In genomic region chr20:50172347-50173013, GRCh38 we compare ENCODE assay signal across 1 cellular context.
TF ChIP-seq lines count a peak whose summit lies in the region.

No MANE protein-coding gene starts in this region.

TF ChIP-seq in HepG2, 621 proteins besides CTCF, POLR2A, EP300 and RAD21 (continued from another document and continues in another):
- peak; percentile 93 for TF ChIP-seq ZNF556 (CRISPR knock-in tag; IDR thresholded peaks at IDR 0.05; ENCODE audit: borderline replicate concordance)
- 0 out of 2 replicates have a peak, but pooled peaks have one; percentile 38 for TF ChIP-seq ZNF570 (CRISPR knock-in tag; IDR thresholded peaks at IDR 0.05; ENCODE audit: borderline replicate concordance)
- peak; percentile 81 for TF ChIP-seq ZNF609 (CRISPR knock-in tag; IDR thresholded peaks at IDR 0.05; ENCODE audit: borderline replicate concordance)
- TF ChIP-seq PRDM10 (CRISPR knock-in tag; IDR thresholded peaks at IDR 0.05; ENCODE audit: low read depth): peak; percentile 77; the same call in 1 of the 2 replicates
- TF ChIP-seq GPBP1L1 (CRISPR knock-in tag; IDR thresholded peaks at IDR 0.05): no peak
- no peak for TF ChIP-seq SRSF4 (IDR thresholded peaks at IDR 0.05; ENCODE audit: low read depth, low read length, poor library complexity, severe bottlenecking)
- peak; percentile 82 for TF ChIP-seq ZNF749 (CRISPR knock-in tag; IDR thresholded peaks at IDR 0.05; ENCODE audit: borderline replicate concordance)
- peak; percentile 75; the same call in 1 of the 2 replicates for TF ChIP-seq ZFP37 (CRISPR knock-in tag; IDR thresholded peaks at IDR 0.05; ENCODE audit: borderline replicate concordance)
- TF ChIP-seq IRF1 (CRISPR knock-in tag; IDR thresholded peaks at IDR 0.05; ENCODE audit: low read depth): peak; percentile 94
- TF ChIP-seq LCORL (IDR thresholded peaks at IDR 0.05): no peak
- peak; percentile 98 for TF ChIP-seq LCORL (CRISPR knock-in tag; IDR thresholded peaks at IDR 0.05)
- TF ChIP-seq ISL2 (CRISPR knock-in tag; IDR thresholded peaks at IDR 0.05): peak; percentile 86
- no peak for TF ChIP-seq TCF12 (IDR thresholded peaks at IDR 0.05)
- TF ChIP-seq TCF12 (CRISPR knock-in tag; IDR thresholded peaks at IDR 0.05): peak; percentile 46; the same call in 1 of the 2 replicates
- TF ChIP-seq NCOA5 (CRISPR knock-in tag; IDR thresholded peaks at IDR 0.05): no peak
- no peak for TF ChIP-seq ZFP62 (CRISPR knock-in tag; IDR thresholded peaks at IDR 0.05)
- peak; percentile 83 for TF ChIP-seq ZNF782 (CRISPR knock-in tag; IDR thresholded peaks at IDR 0.05; ENCODE audit: borderline replicate concordance)
- TF ChIP-seq ZNF883 (CRISPR knock-in tag; IDR thresholded peaks at IDR 0.05; ENCODE audit: not compliant biosample characterization): peak; percentile 92
- TF ChIP-seq ERF (CRISPR knock-in tag; IDR thresholded peaks at IDR 0.05): peak; percentile 99; the same call in 1 of the 2 replicates
- peak; percentile 78 for TF ChIP-seq NCOA2 (CRISPR knock-in tag; IDR thresholded peaks at IDR 0.05)
- no peak; the same call in 1 of the 2 replicates for TF ChIP-seq FOXO1 (CRISPR knock-in tag; IDR thresholded peaks at IDR 0.05)
- TF ChIP-seq ZNF552 (CRISPR knock-in tag; IDR thresholded peaks at IDR 0.05; ENCODE audit: borderline replicate concordance): peak; percentile 70; the same call in 1 of the 2 replicates
- peak; percentile 92; the same call in 1 of the 2 replicates for TF ChIP-seq NRL (CRISPR knock-in tag; IDR thresholded peaks at IDR 0.05; ENCODE audit: borderline replicate concordance)
- TF ChIP-seq ZNF577 (CRISPR knock-in tag; IDR thresholded peaks at IDR 0.05; ENCODE audit: borderline replicate concordance, low read depth): no peak
- TF ChIP-seq ZNF44 (CRISPR knock-in tag; IDR thresholded peaks at IDR 0.05): peak; percentile 87
- peak; percentile 44 for TF ChIP-seq ZBTB14 (CRISPR knock-in tag; IDR thresholded peaks at IDR 0.05)
- no peak for TF ChIP-seq HNF1A (IDR thresholded peaks at IDR 0.05; ENCODE audit: low read depth)
- no peak; the same call in 1 of the 2 replicates for TF ChIP-seq HNF1A (CRISPR knock-in tag; IDR thresholded peaks at IDR 0.05; ENCODE audit: borderline replicate concordance)
- TF ChIP-seq ZNF75D (CRISPR knock-in tag; IDR thresholded peaks at IDR 0.05; ENCODE audit: borderline replicate concordance): no peak
- no peak for TF ChIP-seq PRDM15 (CRISPR knock-in tag; IDR thresholded peaks at IDR 0.05)
- no peak for TF ChIP-seq FOXO4 (CRISPR knock-in tag; conservative IDR thresholded peaks at IDR 0.05)
- TF ChIP-seq MLX (CRISPR knock-in tag; IDR thresholded peaks at IDR 0.05): no peak; the same call in 1 of the 2 replicates
- TF ChIP-seq ZNF441 (CRISPR knock-in tag; IDR thresholded peaks at IDR 0.05; ENCODE audit: borderline replicate concordance): peak; percentile 88; the same call in 1 of the 2 replicates
